In the genomic region with DNA sequence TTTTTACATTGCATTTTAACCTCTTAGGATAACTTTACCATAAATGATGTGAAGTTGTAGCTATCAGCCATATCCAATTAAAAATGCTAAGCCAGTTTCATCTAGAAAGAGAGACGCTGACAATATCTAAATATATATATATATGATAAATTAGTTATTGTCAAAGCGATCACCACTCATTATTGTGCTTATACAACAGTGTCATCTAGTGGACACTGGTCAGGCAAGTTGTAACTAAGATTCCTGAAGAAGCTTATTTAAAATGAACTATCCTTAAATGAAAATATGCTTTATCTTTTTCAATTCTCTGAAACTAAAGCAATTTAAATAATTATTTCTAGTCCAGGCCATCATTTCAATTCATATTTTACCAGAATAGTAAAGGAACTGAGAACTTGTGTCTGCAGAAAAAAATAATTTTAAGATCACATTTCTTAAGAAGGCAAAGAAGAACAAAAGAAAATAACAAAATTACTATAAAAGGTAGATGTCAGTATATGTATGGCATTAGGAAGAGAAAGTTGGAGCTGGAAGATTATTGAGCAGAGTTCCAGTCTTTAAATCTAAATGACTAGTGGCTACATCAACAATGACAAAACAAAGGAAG, we compare ENCODE assay signal across 8 cellular contexts.
DNase-seq lines count a peak whose midpoint lies in the region; ATAC-seq and TF ChIP-seq lines count a peak whose summit lies in the region.

No MANE protein-coding gene starts in this region.

- ATAC-seq in GM19035 (IDR thresholded peaks at IDR 0.05; ENCODE audit: unreplicated experiment) = no peak

- H3K4me1 ChIP-seq in skeletal muscle satellite cell (ENCODE audit: control insufficient read depth, insufficient read depth, low read length) = peaks cover 7% of the 10 kb centered on the region

- no peaks in the 10 kb centered on the region for H3K27me3 ChIP-seq in skeletal muscle satellite cell (ENCODE audit: control insufficient read depth, insufficient read depth, low read length)
- H3K27me3 ChIP-seq in H7 (ENCODE audit: control insufficient read depth, insufficient read depth, low read length) = no peaks in the 10 kb centered on the region

- peak; percentile 77 for DNase-seq in DMS53 treated with DMSO at 0.1 percent for 48 hours (lab: John Stamatoyannopoulos, UW; ENCODE audit: unreplicated experiment)
- peak; percentile 50 for DNase-seq in Jurkat, Clone E6-1 (ENCODE audit: low read depth, low spot score)
- peak; percentile 52 for DNase-seq in SK-N-DZ (ENCODE audit: low spot score)
- DNase-seq in fibroblast of villous mesenchyme (ENCODE audit: low read depth) = peak; percentile 77
- no peak for DNase-seq in H7
- DNase-seq in T-helper 9 cell = no peak

- peak overlapping the region; percentile 64 for H3K4me2 ChIP-seq in skeletal muscle satellite cell (ENCODE audit: low read length)

- peak overlapping the region; percentile 71 for H3K9ac ChIP-seq in skeletal muscle satellite cell (ENCODE audit: low read depth, low read length)

- no peak overlapping the region for H3K4me3 ChIP-seq in Jurkat, Clone E6-1 (ENCODE audit: low read length)
- H3K4me3 ChIP-seq in fibroblast of villous mesenchyme (ENCODE audit: low read depth, low read length) = no peak overlapping the region
- no peak overlapping the region for H3K4me3 ChIP-seq in skeletal muscle satellite cell (ENCODE audit: low read length)
- no peak overlapping the region for H3K4me3 ChIP-seq in H7 (ENCODE audit: insufficient read depth, low read depth, low read length)

- H3K9me3 ChIP-seq in skeletal muscle satellite cell (replicated peaks; ENCODE audit: low read length) = no peaks in the 10 kb centered on the region

- H3K36me3 ChIP-seq in skeletal muscle satellite cell (ENCODE audit: insufficient read depth, low read length) (no peaks in the 10 kb centered on the region), H7 (replicated peaks; ENCODE audit: control insufficient read depth, insufficient read depth, low read length) (no peaks in the 10 kb centered on the region)

- peak; percentile 91 for TF ChIP-seq CTCF in fibroblast of villous mesenchyme (IDR thresholded peaks at IDR 0.05; ENCODE audit: insufficient read depth, low read depth, low read length)

Comparison
In these comparisons a context has a peak if more than half of its experiments do, and no peak if none do; other contexts are left out.
1. DNase-seq: peak in DMS53 treated with DMSO at 0.1 percent for 48 hours (single experiment), Jurkat, Clone E6-1 (single experiment), SK-N-DZ (single experiment) and fibroblast of villous mesenchyme (single experiment); none in H7 (single experiment) and T-helper 9 cell (single experiment).